In the genomic region with DNA sequence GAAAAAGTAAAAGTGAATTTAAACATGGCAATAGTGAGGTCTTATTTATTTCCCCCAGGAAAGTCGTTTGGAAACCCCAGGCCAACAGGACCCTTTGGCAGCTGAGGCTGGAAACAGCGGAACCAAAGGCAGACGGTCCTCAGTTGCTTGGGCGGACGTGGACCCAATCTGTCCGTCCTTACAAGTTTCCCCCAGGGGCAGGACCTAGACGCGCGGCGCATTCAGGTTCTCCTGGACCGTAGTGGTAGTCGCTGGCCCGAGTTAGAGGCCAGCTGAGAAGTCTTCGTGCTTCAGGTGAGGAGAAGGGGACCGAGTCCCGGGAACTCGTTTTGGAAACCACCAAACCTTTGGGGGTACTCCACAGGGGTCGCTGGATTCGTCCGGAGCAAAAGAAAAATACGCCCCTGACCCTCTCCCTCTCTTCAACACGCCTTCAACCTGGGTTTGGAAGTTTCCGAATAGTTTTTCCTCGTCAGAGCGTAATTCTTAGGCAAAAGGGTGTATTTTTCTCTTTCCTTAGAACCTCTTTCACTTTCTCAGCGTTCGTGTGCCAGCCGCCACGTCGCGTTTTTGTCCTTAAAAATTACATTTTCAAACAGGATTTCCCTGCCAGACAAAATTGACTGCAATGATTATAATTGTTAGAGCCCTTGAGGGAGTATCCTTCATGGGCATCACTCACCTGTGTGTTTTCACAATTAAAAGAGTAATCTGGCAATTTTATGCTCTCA, we compare ENCODE assay signal across 1 cellular context.
TF ChIP-seq lines count a peak whose summit lies in the region.

No MANE protein-coding gene starts in this region.

TF ChIP-seq in HepG2, 621 proteins besides CTCF, POLR2A, EP300 and RAD21 (continues in another document):
- peak; percentile 100 for TF ChIP-seq KAT7 (CRISPR knock-in tag; IDR thresholded peaks at IDR 0.05; ENCODE audit: borderline replicate concordance)
- no peak for TF ChIP-seq RAD51 (IDR thresholded peaks at IDR 0.05; ENCODE audit: borderline replicate concordance)
- peak; percentile 47; the same call in 1 of the 2 replicates for TF ChIP-seq THAP7 (CRISPR knock-in tag; IDR thresholded peaks at IDR 0.05)
- peak; percentile 63 for TF ChIP-seq ATF1 (CRISPR knock-in tag; IDR thresholded peaks at IDR 0.05)
- peak; percentile 94; the same call in 1 of the 2 replicates for TF ChIP-seq ZNF614 (CRISPR knock-in tag; IDR thresholded peaks at IDR 0.05; ENCODE audit: borderline replicate concordance)
- TF ChIP-seq ZBTB7B (CRISPR knock-in tag; IDR thresholded peaks at IDR 0.05), result peak; percentile 90
- 0 out of 2 replicates have a peak, but pooled peaks have one; percentile 73 for TF ChIP-seq NR3C1 (CRISPR knock-in tag; IDR thresholded peaks at IDR 0.05)
- TF ChIP-seq HOMEZ (CRISPR knock-in tag; IDR thresholded peaks at IDR 0.05; ENCODE audit: low read depth), result peak; percentile 65
- TF ChIP-seq ZFP1 (CRISPR knock-in tag; IDR thresholded peaks at IDR 0.05), result peak; percentile 63; the same call in 1 of the 2 replicates
- TF ChIP-seq ZNF30 (CRISPR knock-in tag; IDR thresholded peaks at IDR 0.05), result 0 out of 2 replicates have a peak, but pooled peaks have one; percentile 24
- TF ChIP-seq ZNF609 (CRISPR knock-in tag; IDR thresholded peaks at IDR 0.05; ENCODE audit: borderline replicate concordance), result no peak
- no peak for TF ChIP-seq ZNF3 (CRISPR knock-in tag; IDR thresholded peaks at IDR 0.05)
- TF ChIP-seq ZFP62 (CRISPR knock-in tag; IDR thresholded peaks at IDR 0.05), result 0 out of 2 replicates have a peak, but pooled peaks have one; percentile 78
- TF ChIP-seq ZNF7 (CRISPR knock-in tag; IDR thresholded peaks at IDR 0.05), result no peak
- no peak for TF ChIP-seq ZNF569 (CRISPR knock-in tag; IDR thresholded peaks at IDR 0.05; ENCODE audit: borderline replicate concordance)
- no peak; the same call in 1 of the 2 replicates for TF ChIP-seq ZNF598 (CRISPR knock-in tag; IDR thresholded peaks at IDR 0.05; ENCODE audit: borderline replicate concordance)
- peak; percentile 91 for TF ChIP-seq MAX (IDR thresholded peaks at IDR 0.05)
- TF ChIP-seq ZNF543 (CRISPR knock-in tag; IDR thresholded peaks at IDR 0.05), result no peak
- TF ChIP-seq RERE (CRISPR knock-in tag; IDR thresholded peaks at IDR 0.05; ENCODE audit: low read depth), result 0 out of 2 replicates have a peak, but pooled peaks have one; percentile 44
- TF ChIP-seq XBP1 (CRISPR knock-in tag; IDR thresholded peaks at IDR 0.05), result peak; percentile 92
- TF ChIP-seq ZNF484 (CRISPR knock-in tag; IDR thresholded peaks at IDR 0.05; ENCODE audit: borderline replicate concordance, low read depth), result no peak
- peak; percentile 94 for TF ChIP-seq CBFB (CRISPR knock-in tag; IDR thresholded peaks at IDR 0.05)
- no peak for TF ChIP-seq USF2 (IDR thresholded peaks at IDR 0.05; ENCODE audit: low read depth, low read length)
- TF ChIP-seq USF2 (CRISPR knock-in tag; IDR thresholded peaks at IDR 0.05; ENCODE audit: borderline replicate concordance), result no peak
- TF ChIP-seq STAT5B (CRISPR knock-in tag; IDR thresholded peaks at IDR 0.05), result peak; percentile 63; the same call in 1 of the 2 replicates
- TF ChIP-seq ZNF652 (CRISPR knock-in tag; IDR thresholded peaks at IDR 0.05; ENCODE audit: borderline replicate concordance, low read depth), result peak; percentile 53; the same call in 1 of the 2 replicates
- TF ChIP-seq, protein P1, sequence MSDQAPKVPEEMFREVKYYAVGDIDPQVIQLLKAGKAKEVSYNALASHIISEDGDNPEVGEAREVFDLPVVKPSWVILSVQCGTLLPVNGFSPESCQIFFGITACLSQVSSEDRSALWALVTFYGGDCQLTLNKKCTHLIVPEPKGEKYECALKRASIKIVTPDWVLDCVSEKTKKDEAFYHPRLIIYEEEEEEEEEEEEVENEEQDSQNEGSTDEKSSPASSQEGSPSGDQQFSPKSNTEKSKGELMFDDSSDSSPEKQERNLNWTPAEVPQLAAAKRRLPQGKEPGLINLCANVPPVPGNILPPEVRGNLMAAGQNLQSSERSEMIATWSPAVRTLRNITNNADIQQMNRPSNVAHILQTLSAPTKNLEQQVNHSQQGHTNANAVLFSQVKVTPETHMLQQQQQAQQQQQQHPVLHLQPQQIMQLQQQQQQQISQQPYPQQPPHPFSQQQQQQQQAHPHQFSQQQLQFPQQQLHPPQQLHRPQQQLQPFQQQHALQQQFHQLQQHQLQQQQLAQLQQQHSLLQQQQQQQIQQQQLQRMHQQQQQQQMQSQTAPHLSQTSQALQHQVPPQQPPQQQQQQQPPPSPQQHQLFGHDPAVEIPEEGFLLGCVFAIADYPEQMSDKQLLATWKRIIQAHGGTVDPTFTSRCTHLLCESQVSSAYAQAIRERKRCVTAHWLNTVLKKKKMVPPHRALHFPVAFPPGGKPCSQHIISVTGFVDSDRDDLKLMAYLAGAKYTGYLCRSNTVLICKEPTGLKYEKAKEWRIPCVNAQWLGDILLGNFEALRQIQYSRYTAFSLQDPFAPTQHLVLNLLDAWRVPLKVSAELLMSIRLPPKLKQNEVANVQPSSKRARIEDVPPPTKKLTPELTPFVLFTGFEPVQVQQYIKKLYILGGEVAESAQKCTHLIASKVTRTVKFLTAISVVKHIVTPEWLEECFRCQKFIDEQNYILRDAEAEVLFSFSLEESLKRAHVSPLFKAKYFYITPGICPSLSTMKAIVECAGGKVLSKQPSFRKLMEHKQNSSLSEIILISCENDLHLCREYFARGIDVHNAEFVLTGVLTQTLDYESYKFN (CRISPR knock-in tag; conservative IDR thresholded peaks at IDR 0.05), result 0 out of 2 replicates have a peak, but pooled peaks have one; percentile 29
- TF ChIP-seq, protein P2, sequence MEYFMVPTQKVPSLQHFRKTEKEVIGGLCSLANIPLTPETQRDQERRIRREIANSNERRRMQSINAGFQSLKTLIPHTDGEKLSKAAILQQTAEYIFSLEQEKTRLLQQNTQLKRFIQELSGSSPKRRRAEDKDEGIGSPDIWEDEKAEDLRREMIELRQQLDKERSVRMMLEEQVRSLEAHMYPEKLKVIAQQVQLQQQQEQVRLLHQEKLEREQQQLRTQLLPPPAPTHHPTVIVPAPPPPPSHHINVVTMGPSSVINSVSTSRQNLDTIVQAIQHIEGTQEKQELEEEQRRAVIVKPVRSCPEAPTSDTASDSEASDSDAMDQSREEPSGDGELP (IDR thresholded peaks at IDR 0.05; ENCODE audit: borderline replicate concordance, low read depth), result peak; percentile 75; the same call in 1 of the 2 replicates
- TF ChIP-seq CENPT (CRISPR knock-in tag; IDR thresholded peaks at IDR 0.05; ENCODE audit: low read depth), result 0 out of 2 replicates have a peak, but pooled peaks have one; percentile 65
- TF ChIP-seq, protein P3, sequence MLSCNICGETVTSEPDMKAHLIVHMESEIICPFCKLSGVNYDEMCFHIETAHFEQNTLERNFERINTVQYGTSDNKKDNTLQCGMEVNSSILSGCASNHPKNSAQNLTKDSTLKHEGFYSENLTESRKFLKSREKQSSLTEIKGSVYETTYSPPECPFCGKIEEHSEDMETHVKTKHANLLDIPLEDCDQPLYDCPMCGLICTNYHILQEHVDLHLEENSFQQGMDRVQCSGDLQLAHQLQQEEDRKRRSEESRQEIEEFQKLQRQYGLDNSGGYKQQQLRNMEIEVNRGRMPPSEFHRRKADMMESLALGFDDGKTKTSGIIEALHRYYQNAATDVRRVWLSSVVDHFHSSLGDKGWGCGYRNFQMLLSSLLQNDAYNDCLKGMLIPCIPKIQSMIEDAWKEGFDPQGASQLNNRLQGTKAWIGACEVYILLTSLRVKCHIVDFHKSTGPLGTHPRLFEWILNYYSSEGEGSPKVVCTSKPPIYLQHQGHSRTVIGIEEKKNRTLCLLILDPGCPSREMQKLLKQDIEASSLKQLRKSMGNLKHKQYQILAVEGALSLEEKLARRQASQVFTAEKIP (CRISPR knock-in tag; IDR thresholded peaks at IDR 0.05; ENCODE audit: borderline replicate concordance), result no peak
